23 cellular contexts compared by ENCODE assay signal in genomic region chr5:58369513-58370156, GRCh38.
"Had no signal": no experiment of that assay in that cellular context is flagged by ENCODE, and none has a peak within 500 bp of the region (broad histone marks: within the 10 kb centered on the region; RNA-seq: fewer than 3 reads in every experiment).

No MANE protein-coding gene starts in this region.

- H3K27ac Mint-ChIP-seq: dendritic cell treated with granulocyte-macrophage colony-stimulating factor and Interleukin-4, amounts not matched to agents 40 ng/mL and 50 ng/mL, for 4 days; endodermal cell; naive thymus-derived CD4-positive, alpha-beta T cell; nephron progenitor cell; stimulated activated naive B cell treated with anti-CD40 and anti-IgM and Interleukin-4, amounts not matched to agents 10 μg/mL and 1 μg/mL and 100 μg/mL, for 72 hours; stimulated activated naive CD8-positive, alpha-beta T cell treated with anti-CD3 and anti-CD28 coated beads, Interleukin-15, amount 100 ng/mL, for 72 hours had no signal

- H3K27me3 ChIP-seq: foreskin keratinocyte, left lung, neutrophil, sigmoid colon, testis, tibial nerve had no signal

- H3K36me3 ChIP-seq: left lung, neutrophil, sigmoid colon, tibial nerve had no signal

- H3K4me1 ChIP-seq: foreskin keratinocyte, left lung, sigmoid colon, testis, tibial nerve had no signal

- H3K36me3 Mint-ChIP-seq: naive thymus-derived CD4-positive, alpha-beta T cell; stimulated activated naive B cell treated with anti-CD40 and anti-IgM and Interleukin-4, amounts not matched to agents 10 μg/mL and 1 μg/mL and 100 μg/mL, for 72 hours had no signal

- H3K4me3 ChIP-seq: left lung, lung, sigmoid colon, skin epidermis, testis, tibial nerve had no signal

- H3K4me3 Mint-ChIP-seq: central memory CD8-positive, alpha-beta T cell; dendritic cell treated with granulocyte-macrophage colony-stimulating factor and Interleukin-4, amounts not matched to agents 40 ng/mL and 50 ng/mL, for 4 days; endodermal cell; naive thymus-derived CD4-positive, alpha-beta T cell; nephron progenitor cell; stimulated activated naive B cell treated with anti-CD40 and anti-IgM and Interleukin-4, amounts not matched to agents 10 μg/mL and 1 μg/mL and 100 μg/mL, for 72 hours; stimulated activated naive CD8-positive, alpha-beta T cell treated with anti-CD3 and anti-CD28 coated beads, Interleukin-15, amount 100 ng/mL, for 72 hours had no signal

- DNase-seq: endodermal cell; erythroblast; foreskin keratinocyte; head of caudate nucleus; hypothalamus; kidney glomerular epithelial cell; left lung; mesenchymal stem cell; naive thymus-derived CD4-positive, alpha-beta T cell; nephron progenitor cell; posterior cingulate gyrus; sigmoid colon; stimulated activated CD4-positive, alpha-beta T cell treated with anti-CD3 and anti-CD28 coated beads, Interleukin-2, amount 100 ng/mL, for 24 hours; stimulated activated CD4-positive, alpha-beta T cell treated with anti-CD3 and anti-CD28 coated beads, Interleukin-4, amount 100 ng/mL, for 4 hours; stimulated activated naive B cell treated with anti-CD40 and anti-IgM and Interleukin-4, amounts not matched to agents 10 μg/mL and 1 μg/mL and 100 μg/mL, for 72 hours; stimulated activated naive CD8-positive, alpha-beta T cell treated with anti-CD3 and anti-CD28 coated beads, Interleukin-15, amount 100 ng/mL, for 72 hours; testis had no signal

- H3K9me3 ChIP-seq: left lung, neutrophil, sigmoid colon, testis had no signal

- H3K27me3 Mint-ChIP-seq: central memory CD8-positive, alpha-beta T cell; dendritic cell treated with granulocyte-macrophage colony-stimulating factor and Interleukin-4, amounts not matched to agents 40 ng/mL and 50 ng/mL, for 4 days; stimulated activated naive B cell treated with anti-CD40 and anti-IgM and Interleukin-4, amounts not matched to agents 10 μg/mL and 1 μg/mL and 100 μg/mL, for 72 hours; stimulated activated naive CD8-positive, alpha-beta T cell treated with anti-CD3 and anti-CD28 coated beads, Interleukin-15, amount 100 ng/mL, for 72 hours had no signal

- ATAC-seq: foreskin keratinocyte; left lung; naive thymus-derived CD4-positive, alpha-beta T cell; stimulated activated naive B cell treated with anti-CD40 and anti-IgM and Interleukin-4, amounts not matched to agents 10 μg/mL and 1 μg/mL and 100 μg/mL, for 72 hours; stimulated activated naive CD8-positive, alpha-beta T cell treated with anti-CD3 and anti-CD28 coated beads, Interleukin-15, amount 100 ng/mL, for 72 hours had no signal

- H3K4me1 Mint-ChIP-seq: central memory CD8-positive, alpha-beta T cell; naive thymus-derived CD4-positive, alpha-beta T cell; nephron progenitor cell; stimulated activated naive B cell treated with anti-CD40 and anti-IgM and Interleukin-4, amounts not matched to agents 10 μg/mL and 1 μg/mL and 100 μg/mL, for 72 hours; stimulated activated naive CD8-positive, alpha-beta T cell treated with anti-CD3 and anti-CD28 coated beads, Interleukin-15, amount 100 ng/mL, for 72 hours had no signal
